In the genomic region with DNA sequence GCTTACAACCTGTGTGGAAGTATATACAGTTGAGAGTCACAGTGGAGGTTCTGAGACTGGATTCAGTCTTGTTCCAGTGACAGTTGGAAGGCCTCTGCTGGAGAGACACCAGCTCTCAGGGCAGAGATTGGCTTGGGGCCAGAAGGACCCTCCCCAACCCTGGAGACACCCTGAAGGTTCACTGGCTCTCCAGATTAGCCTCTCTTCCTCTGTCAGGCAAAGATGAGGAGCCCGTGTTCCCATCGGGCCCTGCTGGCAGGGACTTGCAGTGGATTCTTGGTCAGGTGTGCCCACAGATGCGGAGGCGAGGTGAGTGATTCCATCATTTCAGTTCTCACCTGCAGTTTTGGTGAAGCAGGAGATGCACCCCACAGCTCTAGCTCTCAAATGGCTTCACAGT, we compare ENCODE assay signal across 1 cellular context.
TF ChIP-seq lines count a peak whose summit lies in the region.

No MANE protein-coding gene starts in this region.

TF ChIP-seq in H1, 55 proteins besides CTCF, POLR2A, EP300 and RAD21 (continued from another document):
- no peak for TF ChIP-seq NANOG (IDR thresholded peaks at IDR 0.05; ENCODE audit: insufficient read depth, low read depth, low read length, poor library complexity, severe bottlenecking)
- no peak for TF ChIP-seq CEBPB (IDR thresholded peaks at IDR 0.05; ENCODE audit: low read depth, low read length)
- no peak for TF ChIP-seq BCL11A (IDR thresholded peaks at IDR 0.05; ENCODE audit: low read depth in 2 of 2, low read length in 2 of 2)
- TF ChIP-seq TBP (IDR thresholded peaks at IDR 0.05; ENCODE audit: low read depth, low read length) = no peak
- TF ChIP-seq, protein P1, sequence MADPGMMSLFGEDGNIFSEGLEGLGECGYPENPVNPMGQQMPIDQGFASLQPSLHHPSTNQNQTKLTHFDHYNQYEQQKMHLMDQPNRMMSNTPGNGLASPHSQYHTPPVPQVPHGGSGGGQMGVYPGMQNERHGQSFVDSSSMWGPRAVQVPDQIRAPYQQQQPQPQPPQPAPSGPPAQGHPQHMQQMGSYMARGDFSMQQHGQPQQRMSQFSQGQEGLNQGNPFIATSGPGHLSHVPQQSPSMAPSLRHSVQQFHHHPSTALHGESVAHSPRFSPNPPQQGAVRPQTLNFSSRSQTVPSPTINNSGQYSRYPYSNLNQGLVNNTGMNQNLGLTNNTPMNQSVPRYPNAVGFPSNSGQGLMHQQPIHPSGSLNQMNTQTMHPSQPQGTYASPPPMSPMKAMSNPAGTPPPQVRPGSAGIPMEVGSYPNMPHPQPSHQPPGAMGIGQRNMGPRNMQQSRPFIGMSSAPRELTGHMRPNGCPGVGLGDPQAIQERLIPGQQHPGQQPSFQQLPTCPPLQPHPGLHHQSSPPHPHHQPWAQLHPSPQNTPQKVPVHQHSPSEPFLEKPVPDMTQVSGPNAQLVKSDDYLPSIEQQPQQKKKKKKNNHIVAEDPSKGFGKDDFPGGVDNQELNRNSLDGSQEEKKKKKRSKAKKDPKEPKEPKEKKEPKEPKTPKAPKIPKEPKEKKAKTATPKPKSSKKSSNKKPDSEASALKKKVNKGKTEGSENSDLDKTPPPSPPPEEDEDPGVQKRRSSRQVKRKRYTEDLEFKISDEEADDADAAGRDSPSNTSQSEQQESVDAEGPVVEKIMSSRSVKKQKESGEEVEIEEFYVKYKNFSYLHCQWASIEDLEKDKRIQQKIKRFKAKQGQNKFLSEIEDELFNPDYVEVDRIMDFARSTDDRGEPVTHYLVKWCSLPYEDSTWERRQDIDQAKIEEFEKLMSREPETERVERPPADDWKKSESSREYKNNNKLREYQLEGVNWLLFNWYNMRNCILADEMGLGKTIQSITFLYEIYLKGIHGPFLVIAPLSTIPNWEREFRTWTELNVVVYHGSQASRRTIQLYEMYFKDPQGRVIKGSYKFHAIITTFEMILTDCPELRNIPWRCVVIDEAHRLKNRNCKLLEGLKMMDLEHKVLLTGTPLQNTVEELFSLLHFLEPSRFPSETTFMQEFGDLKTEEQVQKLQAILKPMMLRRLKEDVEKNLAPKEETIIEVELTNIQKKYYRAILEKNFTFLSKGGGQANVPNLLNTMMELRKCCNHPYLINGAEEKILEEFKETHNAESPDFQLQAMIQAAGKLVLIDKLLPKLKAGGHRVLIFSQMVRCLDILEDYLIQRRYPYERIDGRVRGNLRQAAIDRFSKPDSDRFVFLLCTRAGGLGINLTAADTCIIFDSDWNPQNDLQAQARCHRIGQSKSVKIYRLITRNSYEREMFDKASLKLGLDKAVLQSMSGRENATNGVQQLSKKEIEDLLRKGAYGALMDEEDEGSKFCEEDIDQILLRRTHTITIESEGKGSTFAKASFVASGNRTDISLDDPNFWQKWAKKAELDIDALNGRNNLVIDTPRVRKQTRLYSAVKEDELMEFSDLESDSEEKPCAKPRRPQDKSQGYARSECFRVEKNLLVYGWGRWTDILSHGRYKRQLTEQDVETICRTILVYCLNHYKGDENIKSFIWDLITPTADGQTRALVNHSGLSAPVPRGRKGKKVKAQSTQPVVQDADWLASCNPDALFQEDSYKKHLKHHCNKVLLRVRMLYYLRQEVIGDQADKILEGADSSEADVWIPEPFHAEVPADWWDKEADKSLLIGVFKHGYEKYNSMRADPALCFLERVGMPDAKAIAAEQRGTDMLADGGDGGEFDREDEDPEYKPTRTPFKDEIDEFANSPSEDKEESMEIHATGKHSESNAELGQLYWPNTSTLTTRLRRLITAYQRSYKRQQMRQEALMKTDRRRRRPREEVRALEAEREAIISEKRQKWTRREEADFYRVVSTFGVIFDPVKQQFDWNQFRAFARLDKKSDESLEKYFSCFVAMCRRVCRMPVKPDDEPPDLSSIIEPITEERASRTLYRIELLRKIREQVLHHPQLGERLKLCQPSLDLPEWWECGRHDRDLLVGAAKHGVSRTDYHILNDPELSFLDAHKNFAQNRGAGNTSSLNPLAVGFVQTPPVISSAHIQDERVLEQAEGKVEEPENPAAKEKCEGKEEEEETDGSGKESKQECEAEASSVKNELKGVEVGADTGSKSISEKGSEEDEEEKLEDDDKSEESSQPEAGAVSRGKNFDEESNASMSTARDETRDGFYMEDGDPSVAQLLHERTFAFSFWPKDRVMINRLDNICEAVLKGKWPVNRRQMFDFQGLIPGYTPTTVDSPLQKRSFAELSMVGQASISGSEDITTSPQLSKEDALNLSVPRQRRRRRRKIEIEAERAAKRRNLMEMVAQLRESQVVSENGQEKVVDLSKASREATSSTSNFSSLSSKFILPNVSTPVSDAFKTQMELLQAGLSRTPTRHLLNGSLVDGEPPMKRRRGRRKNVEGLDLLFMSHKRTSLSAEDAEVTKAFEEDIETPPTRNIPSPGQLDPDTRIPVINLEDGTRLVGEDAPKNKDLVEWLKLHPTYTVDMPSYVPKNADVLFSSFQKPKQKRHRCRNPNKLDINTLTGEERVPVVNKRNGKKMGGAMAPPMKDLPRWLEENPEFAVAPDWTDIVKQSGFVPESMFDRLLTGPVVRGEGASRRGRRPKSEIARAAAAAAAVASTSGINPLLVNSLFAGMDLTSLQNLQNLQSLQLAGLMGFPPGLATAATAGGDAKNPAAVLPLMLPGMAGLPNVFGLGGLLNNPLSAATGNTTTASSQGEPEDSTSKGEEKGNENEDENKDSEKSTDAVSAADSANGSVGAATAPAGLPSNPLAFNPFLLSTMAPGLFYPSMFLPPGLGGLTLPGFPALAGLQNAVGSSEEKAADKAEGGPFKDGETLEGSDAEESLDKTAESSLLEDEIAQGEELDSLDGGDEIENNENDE (IDR thresholded peaks at IDR 0.05; ENCODE audit: insufficient replicate concordance, low read length) = no peak
- TF ChIP-seq JUN (IDR thresholded peaks at IDR 0.05; ENCODE audit: low read depth, low read length) = no peak
- no peak for TF ChIP-seq RFX5 (IDR thresholded peaks at IDR 0.05; ENCODE audit: borderline replicate concordance, low read depth, low read length)
- TF ChIP-seq GABPA (IDR thresholded peaks at IDR 0.05; ENCODE audit: borderline replicate concordance, insufficient read depth, low read length) = no peak
- no peak for TF ChIP-seq POU5F1 (IDR thresholded peaks at IDR 0.05; ENCODE audit: low read depth, low read length)
